Comparison of ENCODE assay signal across 19 cellular contexts in the genomic region with DNA sequence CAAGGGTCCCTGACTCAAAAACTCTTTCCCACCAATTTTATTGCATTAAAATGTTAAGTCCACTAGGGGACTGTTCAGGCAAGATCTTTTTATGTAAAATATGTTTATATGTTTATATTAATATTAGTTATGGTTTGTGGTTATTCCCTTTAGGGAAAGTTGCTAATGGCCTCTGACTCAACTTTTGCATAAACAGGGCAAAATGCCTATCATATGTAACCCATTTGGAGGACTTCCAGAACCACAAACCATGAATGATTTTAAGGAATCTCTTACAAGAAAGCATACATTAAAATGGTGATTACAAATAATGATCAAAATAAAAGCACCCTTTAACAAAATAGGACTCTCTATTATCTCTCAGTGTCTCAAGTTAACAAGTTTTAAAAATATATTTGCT.
A peak's percentile ranks its signal among the peaks of the same experiment; 100 is the strongest.
DNase-seq lines count a peak whose midpoint lies in the region; ATAC-seq, FAIRE-seq and TF ChIP-seq lines count a peak whose summit lies in the region.
"Had no signal": no experiment of that assay in that cellular context is flagged by ENCODE, and none has a peak within 500 bp of the region (broad histone marks: within the 10 kb centered on the region; RNA-seq: fewer than 3 reads in every experiment).

No MANE protein-coding gene starts in this region.

- no peaks in the 10 kb centered on the region for H3K9me1 ChIP-seq in endothelial cell of umbilical vein (replicated peaks; ENCODE audit: control insufficient read depth, extremely low read depth, insufficient read depth, low read length)

- no peak overlapping the region for H3K27ac ChIP-seq in SK-N-MC
- no peak overlapping the region for H3K27ac ChIP-seq in endothelial cell of umbilical vein (ENCODE audit: insufficient read depth, low read depth, low read length)
- no peak overlapping the region for H3K27ac ChIP-seq in kidney (ENCODE audit: low read depth in 2 of 2, low read length in 2 of 2)
- H3K27ac ChIP-seq: adrenal gland, SJSA1, suprapubic skin had no signal

- H3K9me3 ChIP-seq in SK-N-MC (ENCODE audit: low read depth, low read length): no peaks in the 10 kb centered on the region; the same call in 1 of the 2 replicates
- H3K9me3 ChIP-seq in endothelial cell of umbilical vein (replicated peaks; ENCODE audit: control insufficient read depth, insufficient read depth, low read length): no peaks in the 10 kb centered on the region
- H3K9me3 ChIP-seq in kidney (ENCODE audit: control insufficient read depth in 1 of 2, low read length in 2 of 2): no peaks in the 10 kb centered on the region
- H3K9me3 ChIP-seq: BE2C, SJSA1, suprapubic skin had no signal

- no peak for ATAC-seq in GM21619 (IDR thresholded peaks at IDR 0.05; ENCODE audit: unreplicated experiment)
- ATAC-seq: naive thymus-derived CD8-positive, alpha-beta T cell had no signal

- no peaks in the 10 kb centered on the region for H3K27me3 ChIP-seq in endothelial cell of umbilical vein (ENCODE audit: control insufficient read depth in 2 of 2, insufficient read depth in 2 of 2, low read length in 2 of 2)
- H3K27me3 ChIP-seq: adrenal gland, BE2C, SJSA1, suprapubic skin had no signal

- H3K4me2 ChIP-seq in endothelial cell of umbilical vein (ENCODE audit: insufficient read depth, low read length): no peak overlapping the region
- H3K4me2 ChIP-seq: smooth muscle cell had no signal

- no peaks in the 10 kb centered on the region for H3K79me2 ChIP-seq in endothelial cell of umbilical vein (ENCODE audit: control insufficient read depth, insufficient read depth, low read length)

- dilution Hi-C loops in endothelial cell of umbilical vein (cut with MboI; ENCODE audit: extremely low pct_ligation_motif_present, low sequenced_read_pairs): no loop called here

- TF ChIP-seq CTCF in endothelial cell of umbilical vein (IDR thresholded peaks at IDR 0.05; ENCODE audit: extremely low read depth in 1 of 2, insufficient read depth in 1 of 2, low read depth in 1 of 2, low read length in 2 of 2) (no peak), kidney (IDR thresholded peaks at IDR 0.05; ENCODE audit: borderline replicate concordance, extremely low read depth, insufficient read depth) (no peak)

- TF ChIP-seq POLR2A in endothelial cell of umbilical vein (IDR thresholded peaks at IDR 0.05; ENCODE audit: low read depth, low read length): no peak

- no peak overlapping the region for H3K4me3 ChIP-seq in SK-N-MC
- H3K4me3 ChIP-seq in endothelial cell of umbilical vein (replicated peaks in 1 of 3; ENCODE audit: insufficient read depth in 1 of 3, low read depth in 1 of 3, low read length in 3 of 3): no peak overlapping the region
- H3K4me3 ChIP-seq in kidney (ENCODE audit: low read length in 2 of 2): no peak overlapping the region
- H3K4me3 ChIP-seq: adrenal gland, SJSA1, smooth muscle cell, suprapubic skin had no signal

- FAIRE-seq in endothelial cell of umbilical vein (lab: Jason Lieb, UNC) (no peak), kidney (lab: Jason Lieb, UNC) (no peak)
- FAIRE-seq: keratinocyte had no signal

- H4K20me1 ChIP-seq in endothelial cell of umbilical vein (replicated peaks; ENCODE audit: control insufficient read depth, extremely low read depth, insufficient read depth, low read length): no peaks in the 10 kb centered on the region

- CTCF ChIA-PET in endothelial cell of umbilical vein (lab: Charles Lee): no interaction called here

- POLR2A ChIA-PET in endothelial cell of umbilical vein (lab: Charles Lee): no interaction called here

- H3K9ac ChIP-seq in SK-N-MC (ENCODE audit: insufficient read length) (no peak overlapping the region), endothelial cell of umbilical vein (replicated peaks; ENCODE audit: extremely low read depth, insufficient read depth, low read length) (no peak overlapping the region), kidney (ENCODE audit: low read length in 2 of 2) (no peak overlapping the region)

- H3K4me1 ChIP-seq in endothelial cell of umbilical vein (ENCODE audit: control insufficient read depth, extremely low read depth, insufficient read depth, low read length): no peaks in the 10 kb centered on the region
- H3K4me1 ChIP-seq in kidney (ENCODE audit: control insufficient read depth in 1 of 2, insufficient read depth in 1 of 2, low read depth in 1 of 2, low read length in 2 of 2): no peaks in the 10 kb centered on the region
- H3K4me1 ChIP-seq: adrenal gland, BE2C, SJSA1, suprapubic skin had no signal

- no TSS peak for BruUV-seq in endothelial cell of umbilical vein (replicated peaks; lab: Mats Ljungman, UMichigan)

- H3K36me3 ChIP-seq in SK-N-MC (ENCODE audit: insufficient read depth, low read length) (no peaks in the 10 kb centered on the region), endothelial cell of umbilical vein (ENCODE audit: control insufficient read depth in 2 of 2, extremely low read depth in 1 of 2, insufficient read depth in 2 of 2, low read length in 2 of 2) (no peaks in the 10 kb centered on the region), kidney (ENCODE audit: control insufficient read depth in 1 of 2, insufficient read depth in 2 of 2, low read length in 2 of 2) (no peaks in the 10 kb centered on the region)
- H3K36me3 ChIP-seq: adrenal gland, BE2C, SJSA1, suprapubic skin had no signal

- intact Hi-C loops in endothelial cell of umbilical vein (cut with micrococcal nuclease): no loop called here
- intact Hi-C loops in kidney (cut with DNase I): no loop called here

- no peak overlapping the region for H2AFZ ChIP-seq in endothelial cell of umbilical vein (ENCODE audit: low read depth, low read length)

- peak; percentile 67 for DNase-seq in HCEC 1CT
- DNase-seq in SK-N-MC (ENCODE audit: low read depth, low spot score): peak; percentile 100
- peak; percentile 14 for DNase-seq in endothelial cell of umbilical vein (ENCODE audit: low read depth, low spot score)
- peak; percentile 13 for DNase-seq in renal cortical epithelial cell (ENCODE audit: low read depth)
- no peak for DNase-seq in DMS53 treated with DMSO at 0.1 percent for 48 hours (lab: John Stamatoyannopoulos, UW; ENCODE audit: unreplicated experiment)
- no peak for DNase-seq in kidney
- DNase-seq: adrenal gland; BE2C; cortex of kidney; H9; naive thymus-derived CD8-positive, alpha-beta T cell; NCI-H1930; NCI-H526; T1000 had no signal

TF ChIP-seq in endothelial cell of umbilical vein, 7 proteins besides CTCF, POLR2A, EP300 and RAD21:
- TF ChIP-seq MYC (IDR thresholded peaks at IDR 0.05; ENCODE audit: low read depth, low read length): no peak
- TF ChIP-seq EZH2 (IDR thresholded peaks at IDR 0.05; ENCODE audit: borderline replicate concordance, low read depth, low read length, severe bottlenecking): no peak
- no peak for TF ChIP-seq JUN (IDR thresholded peaks at IDR 0.05; ENCODE audit: borderline replicate concordance, insufficient read depth, insufficient read length, low read depth)
- TF ChIP-seq POLR2AphosphoS5 (IDR thresholded peaks at IDR 0.05; ENCODE audit: insufficient read depth, low read depth, low read length): no peak
- no peak for TF ChIP-seq GATA2 (IDR thresholded peaks at IDR 0.05; ENCODE audit: insufficient read depth, insufficient read length, low read depth, low read length)
- TF ChIP-seq, protein P1, sequence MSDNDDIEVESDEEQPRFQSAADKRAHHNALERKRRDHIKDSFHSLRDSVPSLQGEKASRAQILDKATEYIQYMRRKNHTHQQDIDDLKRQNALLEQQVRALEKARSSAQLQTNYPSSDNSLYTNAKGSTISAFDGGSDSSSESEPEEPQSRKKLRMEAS (IDR thresholded peaks at IDR 0.05; ENCODE audit: insufficient read depth, insufficient read length): no peak
- no peak for TF ChIP-seq FOS (IDR thresholded peaks at IDR 0.05; ENCODE audit: borderline replicate concordance, insufficient read depth, low read length)
TF ChIP-seq in endothelial cell of umbilical vein: peak in this region for 0.

Comparison
In these comparisons a context has a peak if more than half of its experiments do, and no peak if none do; other contexts are left out.
1. DNase-seq: peak in HCEC 1CT (single experiment), SK-N-MC (single experiment), endothelial cell of umbilical vein (single experiment) and renal cortical epithelial cell (single experiment); none in DMS53 treated with DMSO at 0.1 percent for 48 hours (single experiment) and kidney (single experiment).